In genomic region chr13:50511877-50512332, GRCh38 we compare ENCODE assay signal across 1 cellular context.
TF ChIP-seq lines count a peak whose summit lies in the region.

No MANE protein-coding gene starts in this region.

TF ChIP-seq in HepG2, 621 proteins besides CTCF, POLR2A, EP300 and RAD21 (continued from another document and continues in another):
- TF ChIP-seq NR1H2 (CRISPR knock-in tag; IDR thresholded peaks at IDR 0.05; ENCODE audit: borderline replicate concordance, low read depth), result no peak
- TF ChIP-seq ELF3 (CRISPR knock-in tag; IDR thresholded peaks at IDR 0.05), result peak; percentile 35; the same call in 1 of the 2 replicates
- TF ChIP-seq PBX3 (CRISPR knock-in tag; IDR thresholded peaks at IDR 0.05; ENCODE audit: borderline replicate concordance), result no peak
- TF ChIP-seq ZNF891 (CRISPR knock-in tag; IDR thresholded peaks at IDR 0.05), result no peak
- TF ChIP-seq ZNF383 (CRISPR knock-in tag; IDR thresholded peaks at IDR 0.05; ENCODE audit: borderline replicate concordance), result no peak
- TF ChIP-seq ELF4 (CRISPR knock-in tag; IDR thresholded peaks at IDR 0.05; ENCODE audit: borderline replicate concordance), result no peak
- TF ChIP-seq ZNF296 (CRISPR knock-in tag; conservative IDR thresholded peaks at IDR 0.05), result no peak
- no peak for TF ChIP-seq DNMT3B (CRISPR knock-in tag; conservative IDR thresholded peaks at IDR 0.05)
- TF ChIP-seq SIX1 (CRISPR knock-in tag; IDR thresholded peaks at IDR 0.05; ENCODE audit: borderline replicate concordance), result no peak
- TF ChIP-seq ELK4 (CRISPR knock-in tag; IDR thresholded peaks at IDR 0.05; ENCODE audit: borderline replicate concordance), result no peak
- no peak for TF ChIP-seq TFDP2 (CRISPR knock-in tag; IDR thresholded peaks at IDR 0.05)
- no peak for TF ChIP-seq SRF (IDR thresholded peaks at IDR 0.05; ENCODE audit: low read depth, low read length)
- TF ChIP-seq ZNF543 (CRISPR knock-in tag; IDR thresholded peaks at IDR 0.05), result no peak
- TF ChIP-seq PCBP1 (IDR thresholded peaks at IDR 0.05; ENCODE audit: borderline replicate concordance, low read depth, low read length), result no peak
- TF ChIP-seq ZNF501 (CRISPR knock-in tag; IDR thresholded peaks at IDR 0.05), result no peak
- TF ChIP-seq SATB2 (CRISPR knock-in tag; IDR thresholded peaks at IDR 0.05), result no peak
- TF ChIP-seq SMARCC2 (IDR thresholded peaks at IDR 0.05), result no peak
- TF ChIP-seq RFXAP (CRISPR knock-in tag; IDR thresholded peaks at IDR 0.05; ENCODE audit: borderline replicate concordance), result no peak
- no peak for TF ChIP-seq ZNF30 (CRISPR knock-in tag; IDR thresholded peaks at IDR 0.05)
- no peak for TF ChIP-seq RBFOX2 (IDR thresholded peaks at IDR 0.05; ENCODE audit: low read depth, low read length)
- TF ChIP-seq SNAPC2 (CRISPR knock-in tag; IDR thresholded peaks at IDR 0.05), result no peak
- no peak for TF ChIP-seq ZBTB1 (CRISPR knock-in tag; IDR thresholded peaks at IDR 0.05; ENCODE audit: borderline replicate concordance)
- TF ChIP-seq AKNA (CRISPR knock-in tag; IDR thresholded peaks at IDR 0.05; ENCODE audit: borderline replicate concordance), result no peak
- no peak for TF ChIP-seq ZIK1 (CRISPR knock-in tag; IDR thresholded peaks at IDR 0.05; ENCODE audit: borderline replicate concordance, low read depth)
- no peak for TF ChIP-seq GATAD1 (CRISPR knock-in tag; IDR thresholded peaks at IDR 0.05)
- TF ChIP-seq ZNF530 (CRISPR knock-in tag; IDR thresholded peaks at IDR 0.05; ENCODE audit: low read depth), result no peak
- no peak for TF ChIP-seq RBAK (CRISPR knock-in tag; IDR thresholded peaks at IDR 0.05)
- TF ChIP-seq GABPB1 (CRISPR knock-in tag; IDR thresholded peaks at IDR 0.05), result no peak
- no peak for TF ChIP-seq TRAFD1 (CRISPR knock-in tag; IDR thresholded peaks at IDR 0.05; ENCODE audit: borderline replicate concordance)
- TF ChIP-seq PLRG1 (conservative IDR thresholded peaks at IDR 0.05), result no peak
- TF ChIP-seq ZNF678 (CRISPR knock-in tag; IDR thresholded peaks at IDR 0.05), result no peak
- TF ChIP-seq ZNF317 (CRISPR knock-in tag; IDR thresholded peaks at IDR 0.05), result no peak
- no peak for TF ChIP-seq MAFF (IDR thresholded peaks at IDR 0.05; ENCODE audit: low read depth, low read length)
- peak; percentile 37; the same call in 1 of the 2 replicates for TF ChIP-seq FOXA3 (CRISPR knock-in tag; IDR thresholded peaks at IDR 0.05)
- TF ChIP-seq HMG20A (CRISPR knock-in tag; IDR thresholded peaks at IDR 0.05; ENCODE audit: borderline replicate concordance), result no peak
- no peak for TF ChIP-seq ATF4 (CRISPR knock-in tag; IDR thresholded peaks at IDR 0.05)
- 0 out of 2 replicates have a peak, but pooled peaks have one; percentile 34 for TF ChIP-seq SAP130 (CRISPR knock-in tag; IDR thresholded peaks at IDR 0.05; ENCODE audit: low read depth)
- no peak for TF ChIP-seq RFX3 (CRISPR knock-in tag; IDR thresholded peaks at IDR 0.05)
- TF ChIP-seq GPN1 (CRISPR knock-in tag; IDR thresholded peaks at IDR 0.05; ENCODE audit: borderline replicate concordance), result no peak
- no peak for TF ChIP-seq GLMP (CRISPR knock-in tag; IDR thresholded peaks at IDR 0.05; ENCODE audit: borderline replicate concordance)
- TF ChIP-seq GTF3A (CRISPR knock-in tag; conservative IDR thresholded peaks at IDR 0.05), result no peak
- no peak for TF ChIP-seq TRIM24 (CRISPR knock-in tag; IDR thresholded peaks at IDR 0.05)
- TF ChIP-seq ZKSCAN1 (IDR thresholded peaks at IDR 0.05; ENCODE audit: low read length), result no peak
- TF ChIP-seq ZBTB20 (CRISPR knock-in tag; IDR thresholded peaks at IDR 0.05; ENCODE audit: borderline replicate concordance, low read depth), result no peak
- no peak for TF ChIP-seq ZBTB25 (CRISPR knock-in tag; IDR thresholded peaks at IDR 0.05)
- no peak for TF ChIP-seq PLSCR1 (CRISPR knock-in tag; IDR thresholded peaks at IDR 0.05; ENCODE audit: borderline replicate concordance)
- TF ChIP-seq U2AF1 (optimal IDR thresholded peaks at IDR 0.05; ENCODE audit: low read depth, low read length), result no peak
- TF ChIP-seq ZNF333 (CRISPR knock-in tag; IDR thresholded peaks at IDR 0.05; ENCODE audit: borderline replicate concordance), result no peak
- no peak for TF ChIP-seq SIN3A (IDR thresholded peaks at IDR 0.05; ENCODE audit: borderline replicate concordance, low read depth, low read length)
- TF ChIP-seq BCL6 (CRISPR knock-in tag; IDR thresholded peaks at IDR 0.05), result peak; percentile 32; the same call in 1 of the 2 replicates
- 0 out of 2 replicates have a peak, but pooled peaks have one; percentile 33 for TF ChIP-seq DRAP1 (CRISPR knock-in tag; IDR thresholded peaks at IDR 0.05)
- 0 out of 2 replicates have a peak, but pooled peaks have one; percentile 5 for TF ChIP-seq ZNF777 (CRISPR knock-in tag; IDR thresholded peaks at IDR 0.05)
- TF ChIP-seq KDM5A (IDR thresholded peaks at IDR 0.05; ENCODE audit: borderline replicate concordance, low read length), result no peak
- TF ChIP-seq ESRRA (CRISPR knock-in tag; IDR thresholded peaks at IDR 0.05; ENCODE audit: low read depth), result no peak
